In genomic region chr2:130891968-130892367, GRCh38 we compare ENCODE assay signal across 34 cellular contexts.
"Had no signal": no experiment of that assay in that cellular context is flagged by ENCODE, and none has a peak within 500 bp of the region (broad histone marks: within the 10 kb centered on the region; RNA-seq: fewer than 3 reads in every experiment).

No MANE protein-coding gene starts in this region.

- H3K27ac ChIP-seq: ascending aorta, cardiac muscle cell, coronary artery, dorsolateral prefrontal cortex, heart right ventricle, pancreas, prostate gland, sigmoid colon, stomach, thyroid gland, upper lobe of left lung, vagina had no signal

- H3K4me3 Mint-ChIP-seq: activated CD4-positive, alpha-beta memory T cell treated with anti-CD3 and anti-CD28 coated beads for 36 hours; activated CD4-positive, alpha-beta T cell treated with anti-CD3 and anti-CD28 coated beads, Interleukin-2, amount 10 ng/mL, durations not matched to agents 24 days and 14 days; activated naive CD4-positive, alpha-beta T cell treated with anti-CD3 and anti-CD28 coated beads for 36 hours; activated naive CD8-positive, alpha-beta T cell treated with anti-CD3 and anti-CD28 coated beads, Interleukin-2, amount 10 ng/mL, durations not matched to agents 7 days and 5 days; activated T-helper 1 cell treated with anti-CD3 and anti-CD28 coated beads, Interleukin-12 subunit alpha, Interleukin-12 subunit beta, Interleukin-2, Interleukin-4 antibody, amounts not matched to agents 30 ng/mL and 10 ng/mL and 1 ng/mL, durations not matched to agents 14 hours and 24 hours and 36 hours; brain; effector memory CD8-positive, alpha-beta T cell; nephron; stimulated activated naive B cell treated with anti-CD40 and anti-IgM and Interleukin-4, amounts not matched to agents 10 μg/mL and 1 μg/mL and 100 μg/mL, for 72 hours had no signal

- H3K27ac Mint-ChIP-seq: activated CD4-positive, alpha-beta memory T cell treated with anti-CD3 and anti-CD28 coated beads for 36 hours; activated CD4-positive, alpha-beta T cell treated with anti-CD3 and anti-CD28 coated beads, Interleukin-2, amount 10 ng/mL, durations not matched to agents 24 days and 14 days; activated naive CD4-positive, alpha-beta T cell treated with anti-CD3 and anti-CD28 coated beads for 36 hours; activated naive CD8-positive, alpha-beta T cell treated with anti-CD3 and anti-CD28 coated beads, Interleukin-2, amount 10 ng/mL, durations not matched to agents 7 days and 5 days; activated T-helper 1 cell treated with anti-CD3 and anti-CD28 coated beads, Interleukin-12 subunit alpha, Interleukin-12 subunit beta, Interleukin-2, Interleukin-4 antibody, amounts not matched to agents 30 ng/mL and 10 ng/mL and 1 ng/mL, durations not matched to agents 14 hours and 24 hours and 36 hours; brain; effector memory CD8-positive, alpha-beta T cell; nephron; stimulated activated naive B cell treated with anti-CD40 and anti-IgM and Interleukin-4, amounts not matched to agents 10 μg/mL and 1 μg/mL and 100 μg/mL, for 72 hours had no signal

- H3K36me3 ChIP-seq: ascending aorta, cardiac muscle cell, heart right ventricle, pancreas, prostate gland, sigmoid colon, stomach, thyroid gland, upper lobe of left lung, vagina had no signal

- H3K4me1 ChIP-seq: ascending aorta, heart right ventricle, pancreas, prostate gland, sigmoid colon, stomach, upper lobe of left lung, vagina had no signal

- ATAC-seq: effector memory CD8-positive, alpha-beta T cell; heart right ventricle; left ventricle myocardium superior; mucosa of descending colon; pancreas had no signal

- H3K9me3 ChIP-seq: ascending aorta, mucosa of descending colon, pancreas, prostate gland, sigmoid colon, stomach, thyroid gland, upper lobe of left lung, vagina had no signal

- H3K36me3 Mint-ChIP-seq: activated CD4-positive, alpha-beta memory T cell treated with anti-CD3 and anti-CD28 coated beads for 36 hours; activated naive CD8-positive, alpha-beta T cell treated with anti-CD3 and anti-CD28 coated beads, Interleukin-2, amount 10 ng/mL, durations not matched to agents 7 days and 5 days; brain; stimulated activated naive B cell treated with anti-CD40 and anti-IgM and Interleukin-4, amounts not matched to agents 10 μg/mL and 1 μg/mL and 100 μg/mL, for 72 hours had no signal

- H3K4me3 ChIP-seq: ascending aorta, cardiac muscle cell, coronary artery, dorsolateral prefrontal cortex, heart right ventricle, mucosa of descending colon, pancreas, prostate gland, sigmoid colon, stomach, thyroid gland, upper lobe of left lung, vagina had no signal

- H3K27me3 ChIP-seq: ascending aorta, cardiac muscle cell, dorsolateral prefrontal cortex, foreskin keratinocyte, pancreas, sigmoid colon, thyroid gland, upper lobe of left lung, vagina had no signal

- DNase-seq: activated CD4-positive, alpha-beta memory T cell treated with anti-CD3 and anti-CD28 coated beads for 36 hours; activated CD4-positive, alpha-beta T cell treated with anti-CD3 and anti-CD28 coated beads, Interleukin-2, amount 10 ng/mL, durations not matched to agents 24 days and 14 days; activated CD4-positive, CD25-positive, alpha-beta regulatory T cell treated with anti-CD3 and anti-CD28 coated beads, Interleukin-2, amount 50 U/mL, for 72 hours; activated CD8-positive, alpha-beta memory T cell treated with anti-CD3 and anti-CD28 coated beads, Interleukin-2, amount 50 U/mL, for 4 hours; activated effector memory CD4-positive, alpha-beta T cell treated with anti-CD3 and anti-CD28 coated beads, Interleukin-2, amount 50 U/mL, for 16 hours; activated naive CD4-positive, alpha-beta T cell treated with anti-CD3 and anti-CD28 coated beads for 36 hours; activated naive CD8-positive, alpha-beta T cell treated with anti-CD3 and anti-CD28 coated beads, Interleukin-2, amount 10 ng/mL, durations not matched to agents 7 days and 5 days; activated T-cell treated with anti-CD3 and anti-CD28 coated beads, Interleukin-2, amount 50 U/mL, for 1 hour; dorsolateral prefrontal cortex; effector memory CD8-positive, alpha-beta T cell; heart right ventricle; left ventricle myocardium superior; mucosa of descending colon; nucleus accumbens; pancreas; retina; sigmoid colon; small intestine; stimulated activated CD4-positive, alpha-beta T cell treated with anti-CD3 and anti-CD28 coated beads, Interleukin-1b, Interleukin-23, amount 100 ng/mL, for 48 hours; stimulated activated CD4-positive, alpha-beta T cell treated with anti-CD3 and anti-CD28 coated beads, Interleukin-4, amount 100 ng/mL, for 4 hours; stimulated activated CD8-positive, alpha-beta memory T cell treated with anti-CD3 and anti-CD28 coated beads, Interleukin-4, amount 100 ng/mL, for 48 hours; stimulated activated naive B cell treated with anti-CD40 and anti-IgM and Interleukin-4, amounts not matched to agents 10 μg/mL and 1 μg/mL and 100 μg/mL, for 72 hours; stomach; upper lobe of left lung had no signal

- H3K4me1 Mint-ChIP-seq: activated CD4-positive, alpha-beta T cell treated with anti-CD3 and anti-CD28 coated beads, Interleukin-2, amount 10 ng/mL, durations not matched to agents 24 days and 14 days; activated naive CD8-positive, alpha-beta T cell treated with anti-CD3 and anti-CD28 coated beads, Interleukin-2, amount 10 ng/mL, durations not matched to agents 7 days and 5 days; brain; nephron; stimulated activated naive B cell treated with anti-CD40 and anti-IgM and Interleukin-4, amounts not matched to agents 10 μg/mL and 1 μg/mL and 100 μg/mL, for 72 hours had no signal

- H3K9me3 Mint-ChIP-seq: activated CD4-positive, alpha-beta memory T cell treated with anti-CD3 and anti-CD28 coated beads for 36 hours; activated CD4-positive, alpha-beta T cell treated with anti-CD3 and anti-CD28 coated beads, Interleukin-2, amount 10 ng/mL, durations not matched to agents 24 days and 14 days; activated naive CD8-positive, alpha-beta T cell treated with anti-CD3 and anti-CD28 coated beads, Interleukin-2, amount 10 ng/mL, durations not matched to agents 7 days and 5 days; activated T-helper 1 cell treated with anti-CD3 and anti-CD28 coated beads, Interleukin-12 subunit alpha, Interleukin-12 subunit beta, Interleukin-2, Interleukin-4 antibody, amounts not matched to agents 30 ng/mL and 10 ng/mL and 1 ng/mL, durations not matched to agents 14 hours and 24 hours and 36 hours; effector memory CD8-positive, alpha-beta T cell had no signal
